9 cellular contexts compared by ENCODE assay signal in the genomic region with DNA sequence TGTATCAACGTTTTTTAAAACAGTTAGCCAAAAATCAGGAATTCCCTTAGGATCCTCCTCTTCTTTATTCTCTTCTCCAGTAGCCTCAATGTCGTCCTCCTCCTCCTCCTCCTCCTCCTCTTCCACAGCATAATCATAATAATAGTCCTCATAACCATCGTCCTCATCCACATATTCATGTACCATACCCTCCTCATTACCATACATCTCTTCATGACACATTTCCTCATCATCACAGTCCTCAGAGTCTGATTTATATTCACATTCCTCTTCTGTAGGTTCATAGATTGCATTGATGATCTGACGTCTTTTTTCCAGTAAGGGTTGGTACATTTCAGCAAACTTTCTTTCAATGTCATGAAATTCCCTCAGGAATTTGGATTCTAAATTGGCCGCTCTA. TPM values are rescaled to one million over a fixed set of nuclear protein-coding genes. Genes with fewer than 3 reads are reported as not detected.
DNase-seq lines count a peak whose midpoint lies in the region; ATAC-seq and TF ChIP-seq lines count a peak whose summit lies in the region.
"Had no signal": no experiment of that assay in that cellular context is flagged by ENCODE, and none has a peak within 500 bp of the region (broad histone marks: within the 10 kb centered on the region; RNA-seq: fewer than 3 reads in every experiment).

No MANE protein-coding gene starts in this region.

- peak overlapping the region; percentile 88 to 92 (median 90) for H3K4me3 Mint-ChIP-seq in nephron

- H3K36me3 Mint-ChIP-seq in nephron (ENCODE audit: low read depth), result no peaks in the 10 kb centered on the region

- H3K36me3 ChIP-seq in liver (ENCODE audit: control insufficient read depth in 4 of 4, insufficient read depth in 3 of 4, low read depth in 1 of 4, low read length in 3 of 4) (no peaks in the 10 kb centered on the region), right lobe of liver (no peaks in the 10 kb centered on the region), duodenal mucosa (ENCODE audit: control insufficient read depth in 1 of 2, insufficient read depth in 2 of 2, low read length in 2 of 2) (no peaks in the 10 kb centered on the region)

- TF ChIP-seq CTCF in liver (IDR thresholded peaks at IDR 0.05; ENCODE audit: low read depth, low read length, missing input control) (no peak), right lobe of liver (IDR thresholded peaks at IDR 0.05) (no peak), nephron (IDR thresholded peaks at IDR 0.05; ENCODE audit: unreplicated experiment in 3 of 3) (no peak)

- no peak overlapping the region for H3K27ac ChIP-seq in liver (ENCODE audit: low read depth in 1 of 2, low read length in 2 of 2)
- H3K27ac ChIP-seq in right lobe of liver, result no peak overlapping the region
- no peak overlapping the region for H3K27ac ChIP-seq in duodenal mucosa (ENCODE audit: low read depth, low read length)

- ATAC-seq in right lobe of liver, result no peak
- no peak for ATAC-seq in HG03521 (IDR thresholded peaks at IDR 0.05; ENCODE audit: unreplicated experiment)
- no peak for ATAC-seq in GM19035 (IDR thresholded peaks at IDR 0.05; ENCODE audit: unreplicated experiment)

- H3K9ac ChIP-seq in liver (ENCODE audit: low read depth in 1 of 2, low read length in 2 of 2) (no peak overlapping the region), duodenal mucosa (ENCODE audit: low read depth in 1 of 2, low read length in 2 of 2) (no peak overlapping the region)

- peaks cover 0 to 2% (median 0%) of the 10 kb centered on the region in 4 donors for H3K27me3 ChIP-seq in liver (ENCODE audit: control insufficient read depth in 4 of 4, insufficient read depth in 4 of 4, low read length in 3 of 4)
- H3K27me3 ChIP-seq in right lobe of liver, result peaks cover 0 to 15% of the 10 kb centered on the region in 2 donors
- no peaks in the 10 kb centered on the region for H3K27me3 ChIP-seq in duodenal mucosa (ENCODE audit: control insufficient read depth in 1 of 2, insufficient read depth in 2 of 2, low read length in 2 of 2)

- WGBS in liver, result 9% methylated on average over 5 of the region's 5 CpGs
- WGBS in right lobe of liver (ENCODE audit: insufficient coverage, low coverage, low lambda C conversion rate, missing lambda C conversion rate), result 13% methylated on average over 5 of the region's 5 CpGs

- peak overlapping the region in 1 of 3 experiments; percentile 55 for H3K27ac Mint-ChIP-seq in nephron

- H3K4me1 ChIP-seq in liver (ENCODE audit: control insufficient read depth in 4 of 4, insufficient read depth in 4 of 4, low read length in 3 of 4) (peaks cover 0 to 3% (median 0%) of the 10 kb centered on the region in 4 donors), right lobe of liver (no peaks in the 10 kb centered on the region), duodenal mucosa (ENCODE audit: control insufficient read depth in 1 of 2, insufficient read depth in 2 of 2, low read length in 2 of 2) (no peaks in the 10 kb centered on the region)

- intact Hi-C loops in right lobe of liver (cut with DNase I), result no loop called here

- TF ChIP-seq RAD21 in liver (IDR thresholded peaks at IDR 0.05), result no peak

- H3K4me3 ChIP-seq in liver (ENCODE audit: low read depth in 1 of 3, low read length in 3 of 3) (peak overlapping the region in 2 of 3 donors; percentile 50 to 69), right lobe of liver (peak overlapping the region in 1 of 3 donors; percentile 55), duodenal mucosa (ENCODE audit: low read depth in 1 of 2, low read length in 2 of 2) (peak overlapping the region; percentile 52 to 55)

- DNase-seq in right lobe of liver, result no peak
- DNase-seq in NCI-H2227 treated with DMSO at 0.1 percent for 48 hours (lab: John Stamatoyannopoulos, UW), result no peak
- no peak for DNase-seq in NCI-H1092 treated with DMSO at 0.1 percent for 48 hours (lab: John Stamatoyannopoulos, UW)
- DNase-seq: COR-L47 had no signal

- H3K9me3 Mint-ChIP-seq in nephron, result peaks cover 5% of the 10 kb centered on the region

- peaks cover 8% of the 10 kb centered on the region for H3K4me1 Mint-ChIP-seq in nephron

- no peak for TF ChIP-seq POLR2A in right lobe of liver (IDR thresholded peaks at IDR 0.05)

- H3K27me3 Mint-ChIP-seq in nephron (ENCODE audit: low read depth), result peaks cover 23% of the 10 kb centered on the region

- H3K9me3 ChIP-seq in liver (ENCODE audit: control insufficient read depth in 4 of 4, low read length in 3 of 4) (no peaks in the 10 kb centered on the region), right lobe of liver (no peaks in the 10 kb centered on the region), duodenal mucosa (ENCODE audit: control insufficient read depth in 1 of 2, low read length in 2 of 2) (no peaks in the 10 kb centered on the region)

TF ChIP-seq in liver, 16 proteins besides CTCF, POLR2A, EP300 and RAD21:
- TF ChIP-seq, protein P1, sequence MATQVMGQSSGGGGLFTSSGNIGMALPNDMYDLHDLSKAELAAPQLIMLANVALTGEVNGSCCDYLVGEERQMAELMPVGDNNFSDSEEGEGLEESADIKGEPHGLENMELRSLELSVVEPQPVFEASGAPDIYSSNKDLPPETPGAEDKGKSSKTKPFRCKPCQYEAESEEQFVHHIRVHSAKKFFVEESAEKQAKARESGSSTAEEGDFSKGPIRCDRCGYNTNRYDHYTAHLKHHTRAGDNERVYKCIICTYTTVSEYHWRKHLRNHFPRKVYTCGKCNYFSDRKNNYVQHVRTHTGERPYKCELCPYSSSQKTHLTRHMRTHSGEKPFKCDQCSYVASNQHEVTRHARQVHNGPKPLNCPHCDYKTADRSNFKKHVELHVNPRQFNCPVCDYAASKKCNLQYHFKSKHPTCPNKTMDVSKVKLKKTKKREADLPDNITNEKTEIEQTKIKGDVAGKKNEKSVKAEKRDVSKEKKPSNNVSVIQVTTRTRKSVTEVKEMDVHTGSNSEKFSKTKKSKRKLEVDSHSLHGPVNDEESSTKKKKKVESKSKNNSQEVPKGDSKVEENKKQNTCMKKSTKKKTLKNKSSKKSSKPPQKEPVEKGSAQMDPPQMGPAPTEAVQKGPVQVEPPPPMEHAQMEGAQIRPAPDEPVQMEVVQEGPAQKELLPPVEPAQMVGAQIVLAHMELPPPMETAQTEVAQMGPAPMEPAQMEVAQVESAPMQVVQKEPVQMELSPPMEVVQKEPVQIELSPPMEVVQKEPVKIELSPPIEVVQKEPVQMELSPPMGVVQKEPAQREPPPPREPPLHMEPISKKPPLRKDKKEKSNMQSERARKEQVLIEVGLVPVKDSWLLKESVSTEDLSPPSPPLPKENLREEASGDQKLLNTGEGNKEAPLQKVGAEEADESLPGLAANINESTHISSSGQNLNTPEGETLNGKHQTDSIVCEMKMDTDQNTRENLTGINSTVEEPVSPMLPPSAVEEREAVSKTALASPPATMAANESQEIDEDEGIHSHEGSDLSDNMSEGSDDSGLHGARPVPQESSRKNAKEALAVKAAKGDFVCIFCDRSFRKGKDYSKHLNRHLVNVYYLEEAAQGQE (IDR thresholded peaks at IDR 0.05), result no peak
- TF ChIP-seq, protein P2, sequence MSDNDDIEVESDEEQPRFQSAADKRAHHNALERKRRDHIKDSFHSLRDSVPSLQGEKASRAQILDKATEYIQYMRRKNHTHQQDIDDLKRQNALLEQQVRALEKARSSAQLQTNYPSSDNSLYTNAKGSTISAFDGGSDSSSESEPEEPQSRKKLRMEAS (IDR thresholded peaks at IDR 0.05), result no peak
- TF ChIP-seq HNF4A (conservative IDR thresholded peaks at IDR 0.05) (no peak), NR2F2 (IDR thresholded peaks at IDR 0.05) (no peak), FOXA1 (IDR thresholded peaks at IDR 0.05) (no peak), SP1 (IDR thresholded peaks at IDR 0.05) (no peak), EGR1 (IDR thresholded peaks at IDR 0.05; ENCODE audit: low read depth in 2 of 2) (no peak), RXRA (IDR thresholded peaks at IDR 0.05) (no peak), YY1 (IDR thresholded peaks at IDR 0.05) (no peak), GABPA (IDR thresholded peaks at IDR 0.05 in 1 of 2, conservative IDR thresholded peaks at IDR 0.05 in 1 of 2) (no peak), HNF4G (IDR thresholded peaks at IDR 0.05) (no peak), TAF1 (conservative IDR thresholded peaks at IDR 0.05) (no peak), JUND (IDR thresholded peaks at IDR 0.05) (no peak), FOXA2 (IDR thresholded peaks at IDR 0.05) (no peak)
- TF ChIP-seq, protein P3, sequence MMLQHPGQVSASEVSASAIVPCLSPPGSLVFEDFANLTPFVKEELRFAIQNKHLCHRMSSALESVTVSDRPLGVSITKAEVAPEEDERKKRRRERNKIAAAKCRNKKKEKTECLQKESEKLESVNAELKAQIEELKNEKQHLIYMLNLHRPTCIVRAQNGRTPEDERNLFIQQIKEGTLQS (IDR thresholded peaks at IDR 0.05), result no peak
- TF ChIP-seq, protein P4, sequence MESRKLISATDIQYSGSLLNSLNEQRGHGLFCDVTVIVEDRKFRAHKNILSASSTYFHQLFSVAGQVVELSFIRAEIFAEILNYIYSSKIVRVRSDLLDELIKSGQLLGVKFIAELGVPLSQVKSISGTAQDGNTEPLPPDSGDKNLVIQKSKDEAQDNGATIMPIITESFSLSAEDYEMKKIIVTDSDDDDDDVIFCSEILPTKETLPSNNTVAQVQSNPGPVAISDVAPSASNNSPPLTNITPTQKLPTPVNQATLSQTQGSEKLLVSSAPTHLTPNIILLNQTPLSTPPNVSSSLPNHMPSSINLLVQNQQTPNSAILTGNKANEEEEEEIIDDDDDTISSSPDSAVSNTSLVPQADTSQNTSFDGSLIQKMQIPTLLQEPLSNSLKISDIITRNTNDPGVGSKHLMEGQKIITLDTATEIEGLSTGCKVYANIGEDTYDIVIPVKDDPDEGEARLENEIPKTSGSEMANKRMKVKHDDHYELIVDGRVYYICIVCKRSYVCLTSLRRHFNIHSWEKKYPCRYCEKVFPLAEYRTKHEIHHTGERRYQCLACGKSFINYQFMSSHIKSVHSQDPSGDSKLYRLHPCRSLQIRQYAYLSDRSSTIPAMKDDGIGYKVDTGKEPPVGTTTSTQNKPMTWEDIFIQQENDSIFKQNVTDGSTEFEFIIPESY (IDR thresholded peaks at IDR 0.05), result no peak

RNA-seq across cellular contexts. Expression of gene NAP1L2, which starts 0.9 kb away (rescaled TPM):
- total RNA-seq in liver (under 1 TPM in 1 of 2 donors, not detected in 1; 0.17 TPM), right lobe of liver (1 to 10 TPM in 1 of 6 experiments, under 1 TPM in 4, not detected in 1; 0.28 to 2.2 (median 0.62) TPM)
- under 1 TPM in 1 of 2 donors, not detected in 1; 0.91 TPM for polyA plus RNA-seq in liver
